In genomic region chr6:145155411-145155810, GRCh38 we compare ENCODE assay signal across 17 cellular contexts.
"Had no signal": no experiment of that assay in that cellular context is flagged by ENCODE, and none has a peak within 500 bp of the region (broad histone marks: within the 10 kb centered on the region; RNA-seq: fewer than 3 reads in every experiment).

No MANE protein-coding gene starts in this region.

- H3K4me1 ChIP-seq: right atrium auricular region, tibial artery had no signal

- H3K27me3 Mint-ChIP-seq: activated CD8-positive, alpha-beta memory T cell treated with anti-CD3 and anti-CD28 coated beads, Interleukin-2, amount 10 ng/mL, durations not matched to agents 7 days and 5 days; progenitor cell of endocrine pancreas had no signal

- H3K36me3 ChIP-seq: right atrium auricular region, tibial artery, WERI-Rb-1 had no signal

- H3K4me3 ChIP-seq: right atrium auricular region, skin epidermis, tibial artery had no signal

- H3K4me3 Mint-ChIP-seq: activated CD8-positive, alpha-beta memory T cell treated with anti-CD3 and anti-CD28 coated beads, Interleukin-2, amount 10 ng/mL, durations not matched to agents 7 days and 5 days; effector memory CD8-positive, alpha-beta T cell; nephron; stimulated activated naive B cell treated with anti-CD40 and anti-IgM and Interleukin-4, amounts not matched to agents 10 μg/mL and 1 μg/mL and 100 μg/mL, for 72 hours had no signal

- DNase-seq: activated CD4-positive, alpha-beta T cell treated with anti-CD3 and anti-CD28 coated beads, Interleukin-2, amount 50 U/mL, for 48 hours; activated CD8-positive, alpha-beta memory T cell treated with anti-CD3 and anti-CD28 coated beads, Interleukin-2, amount 10 ng/mL, durations not matched to agents 7 days and 5 days; activated naive CD4-positive, alpha-beta T cell treated with anti-CD3 and anti-CD28 coated beads, Interleukin-2, amount 50 U/mL, for 16 hours; activated T-cell treated with anti-CD3 and anti-CD28 coated beads, Interleukin-2, amount 50 U/mL, for 1 hour; dermis blood vessel endothelial cell; effector memory CD8-positive, alpha-beta T cell; glutamatergic neuron; stimulated activated CD4-positive, alpha-beta T cell treated with anti-CD3 and anti-CD28 coated beads, Interleukin-15, amount 100 ng/mL, for 24 hours; stimulated activated CD4-positive, alpha-beta T cell treated with anti-CD3 and anti-CD28 coated beads, Interleukin-4, amount 100 ng/mL, for 1 hour; stimulated activated naive B cell treated with anti-CD40 and anti-IgM and Interleukin-4, amounts not matched to agents 10 μg/mL and 1 μg/mL and 100 μg/mL, for 72 hours; tibial artery; WERI-Rb-1 had no signal

- ATAC-seq: activated CD8-positive, alpha-beta memory T cell treated with anti-CD3 and anti-CD28 coated beads, Interleukin-2, amount 10 ng/mL, durations not matched to agents 7 days and 5 days; effector memory CD8-positive, alpha-beta T cell had no signal

- H3K36me3 Mint-ChIP-seq: activated CD8-positive, alpha-beta memory T cell treated with anti-CD3 and anti-CD28 coated beads, Interleukin-2, amount 10 ng/mL, durations not matched to agents 7 days and 5 days; stimulated activated naive B cell treated with anti-CD40 and anti-IgM and Interleukin-4, amounts not matched to agents 10 μg/mL and 1 μg/mL and 100 μg/mL, for 72 hours had no signal

- FAIRE-seq: urothelium cell line had no signal

- H3K4me1 Mint-ChIP-seq: activated CD8-positive, alpha-beta memory T cell treated with anti-CD3 and anti-CD28 coated beads, Interleukin-2, amount 10 ng/mL, durations not matched to agents 7 days and 5 days; stimulated activated naive B cell treated with anti-CD40 and anti-IgM and Interleukin-4, amounts not matched to agents 10 μg/mL and 1 μg/mL and 100 μg/mL, for 72 hours had no signal

- H3K27ac Mint-ChIP-seq: activated CD8-positive, alpha-beta memory T cell treated with anti-CD3 and anti-CD28 coated beads, Interleukin-2, amount 10 ng/mL, durations not matched to agents 7 days and 5 days; effector memory CD8-positive, alpha-beta T cell; nephron; progenitor cell of endocrine pancreas; stimulated activated naive B cell treated with anti-CD40 and anti-IgM and Interleukin-4, amounts not matched to agents 10 μg/mL and 1 μg/mL and 100 μg/mL, for 72 hours had no signal

- H3K27me3 ChIP-seq: right atrium auricular region, tibial artery had no signal

- H3K27ac ChIP-seq: right atrium auricular region, skin epidermis, tibial artery, WERI-Rb-1 had no signal
